Comparison of ENCODE assay signal across 8 cellular contexts in genomic region chr12:14768823-14769405, GRCh38. TPM values are rescaled to one million over a fixed set of nuclear protein-coding genes. Genes with fewer than 3 reads are reported as not detected.
DNase-seq lines count a peak whose midpoint lies in the region; ATAC-seq and TF ChIP-seq lines count a peak whose summit lies in the region.

No MANE protein-coding gene starts in this region.

- H3K79me1 ChIP-seq in neuronal stem cell (ENCODE audit: low read depth, low read length), result peaks cover 6% of the 10 kb centered on the region

- ATAC-seq in left lobe of liver, result no peak

- H3K9ac ChIP-seq in endocrine pancreas (ENCODE audit: control insufficient read depth, insufficient read depth, low read length) (peak overlapping the region; percentile 93), neuronal stem cell (ENCODE audit: low read depth, low read length, poor library complexity) (peak overlapping the region; percentile 98)

- H3K36me3 ChIP-seq in endocrine pancreas (ENCODE audit: control insufficient read depth, insufficient read depth, low read length) (no peaks in the 10 kb centered on the region), neuronal stem cell (replicated peaks in 1 of 2; ENCODE audit: control insufficient read depth in 2 of 2, insufficient read depth in 2 of 2, low read length in 2 of 2) (no peaks in the 10 kb centered on the region)

- H2AFZ ChIP-seq in neuronal stem cell (ENCODE audit: low read length), result no peak overlapping the region

- H2BK12ac ChIP-seq in neuronal stem cell (ENCODE audit: low read length), result no peak overlapping the region

- no peak for TF ChIP-seq CTCF in GM13976 (IDR thresholded peaks at IDR 0.05; ENCODE audit: borderline replicate concordance, control extremely low read depth, extremely low read depth, insufficient read depth, missing control alignments)

- H2BK120ac ChIP-seq in neuronal stem cell (ENCODE audit: low read depth, low read length), result no peak overlapping the region

- H3K9me3 ChIP-seq in endocrine pancreas (ENCODE audit: control insufficient read depth, low read length) (no peaks in the 10 kb centered on the region), neuronal stem cell (replicated peaks in 1 of 2; ENCODE audit: control insufficient read depth in 2 of 2, insufficient read depth in 1 of 2, low read depth in 1 of 2, low read length in 2 of 2) (peaks cover 0 to 11% of the 10 kb centered on the region in 2 donors)

- H3K18ac ChIP-seq in neuronal stem cell (ENCODE audit: low read length), result peak overlapping the region; percentile 99

- DNase-seq in GM13976 (ENCODE audit: low spot score) (peak; percentile 33), neuronal stem cell (ENCODE audit: low spot score) (no peak), NCI-H2081 treated with DMSO at 0.1 percent for 48 hours (lab: John Stamatoyannopoulos, UW) (no peak), left lobe of liver (ENCODE audit: low spot score) (no peak), KBM-7 (no peak), SIG-M5 (lab: John Stamatoyannopoulos, UW) (no peak)
- peak; percentile 9 for DNase-seq in activated CD4-positive, alpha-beta T cell treated with anti-CD3 and anti-CD28 coated beads for 1 hour

- H3K4ac ChIP-seq in neuronal stem cell (ENCODE audit: low read length), result no peak overlapping the region

- WGBS in neuronal stem cell (ENCODE audit: extremely low coverage in 2 of 2, insufficient read length in 2 of 2, insufficient replicate concordance in 1 of 2), 2 donors, result no CpG with 5 or more reads among the region's 16 CpGs

- H3K27me3 ChIP-seq in endocrine pancreas (ENCODE audit: control insufficient read depth, insufficient read depth, low read length) (no peaks in the 10 kb centered on the region), neuronal stem cell (ENCODE audit: control insufficient read depth in 3 of 3, insufficient read depth in 3 of 3, low read depth in 1 of 3, low read length in 3 of 3) (peaks cover 0 to 4% (median 0%) of the 10 kb centered on the region in 3 experiments)

- peak overlapping the region; percentile 97 for H3K4me2 ChIP-seq in neuronal stem cell (ENCODE audit: insufficient read depth, low read length, poor library complexity, severe bottlenecking)

- H3K4me3 ChIP-seq in endocrine pancreas (ENCODE audit: control insufficient read depth, insufficient read depth, low read length), result peak overlapping the region; percentile 86
- H3K4me3 ChIP-seq in neuronal stem cell (ENCODE audit: low read length in 2 of 2), result peak overlapping the region in 1 of 2 donors; percentile 95

- no peak overlapping the region for H3K14ac ChIP-seq in neuronal stem cell (ENCODE audit: low read length)

- in situ Hi-C loops in GM13976 (cut with MboI; ENCODE audit: low sequenced_read_pairs, unreplicated experiment) (no loop called here), KBM-7 (cut with MboI; ENCODE audit: low pct_unique_long_range_greater_than_20kb, low sequenced_read_pairs) (no loop called here)

- no peak overlapping the region for H4K8ac ChIP-seq in neuronal stem cell (ENCODE audit: low read depth, low read length)

- no peak overlapping the region for H2AK5ac ChIP-seq in neuronal stem cell (ENCODE audit: low read depth, low read length)

- no peak overlapping the region for H2BK5ac ChIP-seq in neuronal stem cell (ENCODE audit: low read length)

- H3K23ac ChIP-seq in neuronal stem cell (ENCODE audit: low read depth, low read length, poor library complexity), result peak overlapping the region; percentile 95

- H3K4me1 ChIP-seq in endocrine pancreas (ENCODE audit: control insufficient read depth, insufficient read depth, low read length) (peaks cover 5% of the 10 kb centered on the region), neuronal stem cell (ENCODE audit: control insufficient read depth in 2 of 2, insufficient read depth in 1 of 2, low read depth in 1 of 2, low read length in 2 of 2) (peaks cover 0 to 4% of the 10 kb centered on the region in 2 donors)

- H3K27ac ChIP-seq in neuronal stem cell (replicated peaks; ENCODE audit: low read length), result no peak overlapping the region

- no peak overlapping the region for H2BK15ac ChIP-seq in neuronal stem cell (ENCODE audit: low read length)

- no peak overlapping the region for H4K91ac ChIP-seq in neuronal stem cell (ENCODE audit: low read depth, low read length, poor library complexity)

RNA-seq across cellular contexts. Expression of gene WBP11, which starts 34.4 kb away (rescaled TPM):
- polyA plus RNA-seq in neuronal stem cell (2013, experiment 1 of 2), result 108 TPM
- 110 TPM for polyA plus RNA-seq in neuronal stem cell (2013, experiment 2 of 2)
- total RNA-seq in left lobe of liver, result 15.9 TPM

RNA-seq across cellular contexts. Expression of gene C12orf60, which starts 34.6 kb away (rescaled TPM):
- polyA plus RNA-seq in neuronal stem cell (2013, experiment 1 of 2), result 7.3 TPM
- polyA plus RNA-seq in neuronal stem cell (2013, experiment 2 of 2), result 6.9 TPM
- 0.33 TPM for total RNA-seq in left lobe of liver

RNA-seq across cellular contexts. Expression of gene SMCO3, which starts 45.1 kb away (rescaled TPM):
- not detected for polyA plus RNA-seq in neuronal stem cell (2013, experiment 1 of 2)
- polyA plus RNA-seq in neuronal stem cell (2013, experiment 2 of 2), result not detected
- 0.53 TPM for total RNA-seq in left lobe of liver

Comparison
In these comparisons a context has a peak if more than half of its experiments do, and no peak if none do; other contexts are left out.
1. DNase-seq: peak in GM13976 (single experiment) and activated CD4-positive, alpha-beta T cell treated with anti-CD3 and anti-CD28 coated beads for 1 hour (single experiment); none in neuronal stem cell (single experiment), NCI-H2081 treated with DMSO at 0.1 percent for 48 hours (single experiment), left lobe of liver (single experiment), KBM-7 (single experiment) and SIG-M5 (single experiment).